Comparison of ENCODE assay signal across 15 cellular contexts in genomic region chr18:53752968-53753367, GRCh38.
DNase-seq lines count a peak whose midpoint lies in the region; ATAC-seq and TF ChIP-seq lines count a peak whose summit lies in the region.
"Had no signal": no experiment of that assay in that cellular context is flagged by ENCODE, and none has a peak within 500 bp of the region (broad histone marks: within the 10 kb centered on the region; RNA-seq: fewer than 3 reads in every experiment).

No MANE protein-coding gene starts in this region.

- peak overlapping the region; percentile 22; the same call in 1 of the 2 replicates for H3K27ac ChIP-seq in VCaP
- H3K27ac ChIP-seq: HL-60 had no signal

- peak; percentile 15 for DNase-seq in NCI-H748 (lab: John Stamatoyannopoulos, UW; ENCODE audit: unreplicated experiment)
- no peak for DNase-seq in NCI-H748 treated with DMSO at 0.1 percent for 48 hours (lab: John Stamatoyannopoulos, UW)
- no peak for DNase-seq in left lobe of liver (ENCODE audit: low spot score)
- DNase-seq in sciatic nerve (ENCODE audit: low spot score): no peak
- DNase-seq in NCI-H446 (lab: John Stamatoyannopoulos, UW): no peak
- no peak for DNase-seq in effector CD8-positive, alpha-beta T cell (lab: John Stamatoyannopoulos, UW)
- DNase-seq: CD8-positive, alpha-beta T cell; DMS153; DND-41; GDM1; HCEC 1CT; HFFc6 had no signal

- intact Hi-C loops in sciatic nerve (cut with DNase I): no loop called here

- peak; percentile 57 for ATAC-seq in left lobe of liver
- ATAC-seq in sciatic nerve: peak; percentile 57
- no peak for ATAC-seq in GM19324 (IDR thresholded peaks at IDR 0.05; ENCODE audit: low FRiP score, unreplicated experiment)
- ATAC-seq: CD8-positive, alpha-beta T cell had no signal

- no peak for TF ChIP-seq CTCF in VCaP (conservative IDR thresholded peaks at IDR 0.05)
